Comparison of ENCODE assay signal across 1 cellular context in the genomic region with DNA sequence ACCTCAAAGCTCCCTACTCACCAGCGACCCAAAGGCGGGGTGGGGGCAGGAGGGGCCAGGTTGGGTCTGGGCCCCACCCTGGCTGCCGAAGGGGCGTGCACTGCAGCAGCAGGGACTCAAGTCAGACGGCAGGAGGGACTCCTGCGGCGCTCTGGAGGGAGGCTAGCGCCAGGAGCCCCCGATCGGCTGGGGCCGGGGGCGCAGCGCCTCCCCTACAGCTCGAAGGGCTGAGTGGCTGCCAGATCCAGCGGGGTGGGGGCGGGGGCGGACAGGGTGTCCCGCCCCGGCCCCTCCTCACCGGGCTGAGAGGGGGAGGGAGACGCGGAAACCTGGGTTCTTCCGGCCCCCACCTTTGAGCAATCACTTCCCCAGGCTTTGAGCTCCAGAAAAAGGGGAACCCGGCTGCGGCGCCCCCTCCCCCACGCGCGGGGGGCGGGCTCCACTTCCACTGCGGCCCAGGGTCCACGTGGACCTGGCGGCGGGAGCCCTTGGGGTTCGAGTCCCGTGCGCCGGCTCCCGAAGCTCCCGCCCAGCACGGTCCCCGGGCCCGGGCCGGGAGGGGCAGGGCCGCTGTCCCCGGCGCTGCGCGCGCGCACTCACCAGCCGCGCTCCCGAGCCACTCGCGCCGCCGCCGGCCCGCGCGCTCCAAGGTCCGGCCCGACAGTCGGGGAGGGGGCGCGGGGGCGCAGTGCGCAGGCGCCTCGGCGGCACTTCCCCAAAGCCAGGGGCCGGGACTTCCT.
TF ChIP-seq lines count a peak whose summit lies in the region.

A gene with protein sequence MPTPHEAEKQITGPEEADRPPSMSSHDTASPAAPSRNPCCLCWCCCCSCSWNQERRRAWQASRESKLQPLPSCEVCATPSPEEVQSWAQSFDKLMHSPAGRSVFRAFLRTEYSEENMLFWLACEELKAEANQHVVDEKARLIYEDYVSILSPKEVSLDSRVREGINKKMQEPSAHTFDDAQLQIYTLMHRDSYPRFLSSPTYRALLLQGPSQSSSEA (minus strand): TSS at position 246 of the 740 bp plus-strand sequence. CDS start 2,632 bp downstream, outside the sequence.

TF ChIP-seq in HepG2, 621 proteins besides CTCF, POLR2A, EP300 and RAD21 (continued from another document and continues in another):
- TF ChIP-seq, protein P1, sequence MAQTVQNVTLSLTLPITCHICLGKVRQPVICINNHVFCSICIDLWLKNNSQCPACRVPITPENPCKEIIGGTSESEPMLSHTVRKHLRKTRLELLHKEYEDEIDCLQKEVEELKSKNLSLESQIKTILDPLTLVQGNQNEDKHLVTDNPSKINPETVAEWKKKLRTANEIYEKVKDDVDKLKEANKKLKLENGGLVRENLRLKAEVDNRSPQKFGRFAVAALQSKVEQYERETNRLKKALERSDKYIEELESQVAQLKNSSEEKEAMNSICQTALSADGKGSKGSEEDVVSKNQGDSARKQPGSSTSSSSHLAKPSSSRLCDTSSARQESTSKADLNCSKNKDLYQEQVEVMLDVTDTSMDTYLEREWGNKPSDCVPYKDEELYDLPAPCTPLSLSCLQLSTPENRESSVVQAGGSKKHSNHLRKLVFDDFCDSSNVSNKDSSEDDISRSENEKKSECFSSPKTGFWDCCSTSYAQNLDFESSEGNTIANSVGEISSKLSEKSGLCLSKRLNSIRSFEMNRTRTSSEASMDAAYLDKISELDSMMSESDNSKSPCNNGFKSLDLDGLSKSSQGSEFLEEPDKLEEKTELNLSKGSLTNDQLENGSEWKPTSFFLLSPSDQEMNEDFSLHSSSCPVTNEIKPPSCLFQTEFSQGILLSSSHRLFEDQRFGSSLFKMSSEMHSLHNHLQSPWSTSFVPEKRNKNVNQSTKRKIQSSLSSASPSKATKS (CRISPR knock-in tag; IDR thresholded peaks at IDR 0.05), result no peak
- TF ChIP-seq FOXO1 (CRISPR knock-in tag; IDR thresholded peaks at IDR 0.05) (no peak), JUND (CRISPR knock-in tag; IDR thresholded peaks at IDR 0.05) (no peak), TAF15 (IDR thresholded peaks at IDR 0.05; ENCODE audit: low read depth, low read length, poor library complexity, severe bottlenecking) (no peak), XRCC5 (optimal IDR thresholded peaks at IDR 0.05; ENCODE audit: low read length) (no peak), ZFP62 (CRISPR knock-in tag; IDR thresholded peaks at IDR 0.05) (no peak), ZFP36L2 (CRISPR knock-in tag; IDR thresholded peaks at IDR 0.05) (no peak), DZIP1 (CRISPR knock-in tag; IDR thresholded peaks at IDR 0.05) (no peak), ZNF441 (CRISPR knock-in tag; IDR thresholded peaks at IDR 0.05; ENCODE audit: borderline replicate concordance) (peak; percentile 28; the same call in 1 of the 2 replicates), ZNF121 (CRISPR knock-in tag; IDR thresholded peaks at IDR 0.05) (no peak), TEF (CRISPR knock-in tag; IDR thresholded peaks at IDR 0.05) (no peak), ZNF557 (CRISPR knock-in tag; IDR thresholded peaks at IDR 0.05) (no peak), PAX8 (CRISPR knock-in tag; IDR thresholded peaks at IDR 0.05; ENCODE audit: borderline replicate concordance) (0 out of 2 replicates have a peak, but pooled peaks have one; percentile 59), HNRNPK (IDR thresholded peaks at IDR 0.05; ENCODE audit: low read depth, low read length, poor library complexity, severe bottlenecking) (peak; percentile 39), MTF1 (CRISPR knock-in tag; IDR thresholded peaks at IDR 0.05) (no peak), FOSL2 (CRISPR knock-in tag; IDR thresholded peaks at IDR 0.05) (0 out of 2 replicates have a peak, but pooled peaks have one; percentile 14), KDM1A (CRISPR knock-in tag; IDR thresholded peaks at IDR 0.05) (peak; percentile 83; the same call in 1 of the 2 replicates), TAF1 (CRISPR knock-in tag; IDR thresholded peaks at IDR 0.05) (peak; percentile 24; the same call in 1 of the 2 replicates), SNAPC2 (CRISPR knock-in tag; IDR thresholded peaks at IDR 0.05) (no peak), HOMEZ (CRISPR knock-in tag; IDR thresholded peaks at IDR 0.05; ENCODE audit: low read depth) (no peak), ZBTB7B (CRISPR knock-in tag; IDR thresholded peaks at IDR 0.05) (no peak), ZNF256 (CRISPR knock-in tag; conservative IDR thresholded peaks at IDR 0.05) (no peak), ZNF224 (CRISPR knock-in tag; IDR thresholded peaks at IDR 0.05) (no peak)
- TF ChIP-seq, protein P2, sequence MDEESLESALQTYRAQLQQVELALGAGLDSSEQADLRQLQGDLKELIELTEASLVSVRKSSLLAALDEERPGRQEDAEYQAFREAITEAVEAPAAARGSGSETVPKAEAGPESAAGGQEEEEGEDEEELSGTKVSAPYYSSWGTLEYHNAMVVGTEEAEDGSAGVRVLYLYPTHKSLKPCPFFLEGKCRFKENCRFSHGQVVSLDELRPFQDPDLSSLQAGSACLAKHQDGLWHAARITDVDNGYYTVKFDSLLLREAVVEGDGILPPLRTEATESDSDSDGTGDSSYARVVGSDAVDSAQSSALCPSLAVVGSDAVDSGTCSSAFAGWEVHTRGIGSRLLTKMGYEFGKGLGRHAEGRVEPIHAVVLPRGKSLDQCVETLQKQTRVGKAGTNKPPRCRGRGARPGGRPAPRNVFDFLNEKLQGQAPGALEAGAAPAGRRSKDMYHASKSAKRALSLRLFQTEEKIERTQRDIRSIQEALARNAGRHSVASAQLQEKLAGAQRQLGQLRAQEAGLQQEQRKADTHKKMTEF (CRISPR knock-in tag; IDR thresholded peaks at IDR 0.05), result peak; percentile 86
- TF ChIP-seq, protein P3, sequence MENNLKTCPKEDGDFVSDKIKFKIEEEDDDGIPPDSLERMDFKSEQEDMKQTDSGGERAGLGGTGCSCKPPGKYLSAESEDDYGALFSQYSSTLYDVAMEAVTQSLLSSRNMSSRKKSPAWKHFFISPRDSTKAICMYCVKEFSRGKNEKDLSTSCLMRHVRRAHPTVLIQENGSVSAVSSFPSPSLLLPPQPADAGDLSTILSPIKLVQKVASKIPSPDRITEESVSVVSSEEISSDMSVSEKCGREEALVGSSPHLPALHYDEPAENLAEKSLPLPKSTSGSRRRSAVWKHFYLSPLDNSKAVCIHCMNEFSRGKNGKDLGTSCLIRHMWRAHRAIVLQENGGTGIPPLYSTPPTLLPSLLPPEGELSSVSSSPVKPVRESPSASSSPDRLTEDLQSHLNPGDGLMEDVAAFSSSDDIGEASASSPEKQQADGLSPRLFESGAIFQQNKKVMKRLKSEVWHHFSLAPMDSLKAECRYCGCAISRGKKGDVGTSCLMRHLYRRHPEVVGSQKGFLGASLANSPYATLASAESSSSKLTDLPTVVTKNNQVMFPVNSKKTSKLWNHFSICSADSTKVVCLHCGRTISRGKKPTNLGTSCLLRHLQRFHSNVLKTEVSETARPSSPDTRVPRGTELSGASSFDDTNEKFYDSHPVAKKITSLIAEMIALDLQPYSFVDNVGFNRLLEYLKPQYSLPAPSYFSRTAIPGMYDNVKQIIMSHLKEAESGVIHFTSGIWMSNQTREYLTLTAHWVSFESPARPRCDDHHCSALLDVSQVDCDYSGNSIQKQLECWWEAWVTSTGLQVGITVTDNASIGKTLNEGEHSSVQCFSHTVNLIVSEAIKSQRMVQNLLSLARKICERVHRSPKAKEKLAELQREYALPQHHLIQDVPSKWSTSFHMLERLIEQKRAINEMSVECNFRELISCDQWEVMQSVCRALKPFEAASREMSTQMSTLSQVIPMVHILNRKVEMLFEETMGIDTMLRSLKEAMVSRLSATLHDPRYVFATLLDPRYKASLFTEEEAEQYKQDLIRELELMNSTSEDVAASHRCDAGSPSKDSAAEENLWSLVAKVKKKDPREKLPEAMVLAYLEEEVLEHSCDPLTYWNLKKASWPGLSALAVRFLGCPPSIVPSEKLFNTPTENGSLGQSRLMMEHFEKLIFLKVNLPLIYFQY (CRISPR knock-in tag; IDR thresholded peaks at IDR 0.05; ENCODE audit: borderline replicate concordance), result no peak
- TF ChIP-seq, protein P4, sequence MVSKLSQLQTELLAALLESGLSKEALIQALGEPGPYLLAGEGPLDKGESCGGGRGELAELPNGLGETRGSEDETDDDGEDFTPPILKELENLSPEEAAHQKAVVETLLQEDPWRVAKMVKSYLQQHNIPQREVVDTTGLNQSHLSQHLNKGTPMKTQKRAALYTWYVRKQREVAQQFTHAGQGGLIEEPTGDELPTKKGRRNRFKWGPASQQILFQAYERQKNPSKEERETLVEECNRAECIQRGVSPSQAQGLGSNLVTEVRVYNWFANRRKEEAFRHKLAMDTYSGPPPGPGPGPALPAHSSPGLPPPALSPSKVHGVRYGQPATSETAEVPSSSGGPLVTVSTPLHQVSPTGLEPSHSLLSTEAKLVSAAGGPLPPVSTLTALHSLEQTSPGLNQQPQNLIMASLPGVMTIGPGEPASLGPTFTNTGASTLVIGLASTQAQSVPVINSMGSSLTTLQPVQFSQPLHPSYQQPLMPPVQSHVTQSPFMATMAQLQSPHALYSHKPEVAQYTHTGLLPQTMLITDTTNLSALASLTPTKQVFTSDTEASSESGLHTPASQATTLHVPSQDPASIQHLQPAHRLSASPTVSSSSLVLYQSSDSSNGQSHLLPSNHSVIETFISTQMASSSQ (IDR thresholded peaks at IDR 0.05; ENCODE audit: low read depth), result no peak
- TF ChIP-seq, protein P4 (CRISPR knock-in tag; IDR thresholded peaks at IDR 0.05; ENCODE audit: borderline replicate concordance), result no peak
- TF ChIP-seq, protein P5, sequence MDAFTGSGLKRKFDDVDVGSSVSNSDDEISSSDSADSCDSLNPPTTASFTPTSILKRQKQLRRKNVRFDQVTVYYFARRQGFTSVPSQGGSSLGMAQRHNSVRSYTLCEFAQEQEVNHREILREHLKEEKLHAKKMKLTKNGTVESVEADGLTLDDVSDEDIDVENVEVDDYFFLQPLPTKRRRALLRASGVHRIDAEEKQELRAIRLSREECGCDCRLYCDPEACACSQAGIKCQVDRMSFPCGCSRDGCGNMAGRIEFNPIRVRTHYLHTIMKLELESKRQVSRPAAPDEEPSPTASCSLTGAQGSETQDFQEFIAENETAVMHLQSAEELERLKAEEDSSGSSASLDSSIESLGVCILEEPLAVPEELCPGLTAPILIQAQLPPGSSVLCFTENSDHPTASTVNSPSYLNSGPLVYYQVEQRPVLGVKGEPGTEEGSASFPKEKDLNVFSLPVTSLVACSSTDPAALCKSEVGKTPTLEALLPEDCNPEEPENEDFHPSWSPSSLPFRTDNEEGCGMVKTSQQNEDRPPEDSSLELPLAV (CRISPR knock-in tag; conservative IDR thresholded peaks at IDR 0.05; ENCODE audit: low read depth), result no peak
- TF ChIP-seq, protein P6, sequence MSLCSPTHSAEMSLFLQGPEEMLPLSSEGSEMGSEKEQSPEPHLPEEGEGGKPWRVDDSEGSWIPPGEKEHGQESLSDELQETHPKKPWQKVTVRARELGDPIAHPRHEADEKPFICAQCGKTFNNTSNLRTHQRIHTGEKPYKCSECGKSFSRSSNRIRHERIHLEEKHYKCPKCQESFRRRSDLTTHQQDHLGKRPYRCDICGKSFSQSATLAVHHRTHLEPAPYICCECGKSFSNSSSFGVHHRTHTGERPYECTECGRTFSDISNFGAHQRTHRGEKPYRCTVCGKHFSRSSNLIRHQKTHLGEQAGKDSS (CRISPR knock-in tag; IDR thresholded peaks at IDR 0.05; ENCODE audit: borderline replicate concordance, low read depth), result peak; percentile 31; the same call in 1 of the 2 replicates
- TF ChIP-seq, protein P7, sequence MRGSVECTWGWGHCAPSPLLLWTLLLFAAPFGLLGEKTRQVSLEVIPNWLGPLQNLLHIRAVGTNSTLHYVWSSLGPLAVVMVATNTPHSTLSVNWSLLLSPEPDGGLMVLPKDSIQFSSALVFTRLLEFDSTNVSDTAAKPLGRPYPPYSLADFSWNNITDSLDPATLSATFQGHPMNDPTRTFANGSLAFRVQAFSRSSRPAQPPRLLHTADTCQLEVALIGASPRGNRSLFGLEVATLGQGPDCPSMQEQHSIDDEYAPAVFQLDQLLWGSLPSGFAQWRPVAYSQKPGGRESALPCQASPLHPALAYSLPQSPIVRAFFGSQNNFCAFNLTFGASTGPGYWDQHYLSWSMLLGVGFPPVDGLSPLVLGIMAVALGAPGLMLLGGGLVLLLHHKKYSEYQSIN (CRISPR knock-in tag; IDR thresholded peaks at IDR 0.05; ENCODE audit: borderline replicate concordance), result no peak
